In genomic region chr16:58264961-58265479, GRCh38 we compare ENCODE assay signal across 10 cellular contexts. TPM values are rescaled to one million over a fixed set of nuclear protein-coding genes. Genes with fewer than 3 reads are reported as not detected.
DNase-seq lines count a peak whose midpoint lies in the region; ATAC-seq and TF ChIP-seq lines count a peak whose summit lies in the region.
"Had no signal": no experiment of that assay in that cellular context is flagged by ENCODE, and none has a peak within 500 bp of the region (broad histone marks: within the 10 kb centered on the region; RNA-seq: fewer than 3 reads in every experiment).

No MANE protein-coding gene starts in this region.

- POLR2A ChIA-PET in GM10248 (lab: Yijun Ruan, JAX): no interaction called here

- peak overlapping the region; percentile 14 for H3K18ac ChIP-seq in trophoblast cell (ENCODE audit: low read length)

- no CpG with 5 or more reads among the region's 4 CpGs for WGBS in trophoblast cell (ENCODE audit: extremely low coverage, insufficient coverage, insufficient read length)

- TF ChIP-seq CTCF in choroid plexus epithelial cell (conservative IDR thresholded peaks at IDR 0.05; ENCODE audit: low read depth, low read length) (no peak), GM10248 (IDR thresholded peaks at IDR 0.05; ENCODE audit: control extremely low read depth, extremely low read depth, low read depth, missing control alignments) (no peak)

- H3K79me1 ChIP-seq in trophoblast cell (ENCODE audit: low read length): peaks cover 6% of the 10 kb centered on the region

- peak overlapping the region; percentile 58 for H2BK120ac ChIP-seq in trophoblast cell (ENCODE audit: insufficient read depth, low read length, poor library complexity)

- DNase-seq in DMS 273 (lab: John Stamatoyannopoulos, UW; ENCODE audit: unreplicated experiment) (peak; percentile 15), DMS 273 treated with DMSO at 0.1 percent for 48 hours (lab: John Stamatoyannopoulos, UW) (no peak), NCI-H460 (ENCODE audit: extremely low read depth, low read depth) (peak; percentile 20), choroid plexus epithelial cell (ENCODE audit: low read depth) (peak; percentile 81), trophoblast cell (peak; percentile 79 to 83), left lobe of liver (ENCODE audit: low spot score) (no peak), GM10248 (ENCODE audit: extremely low spot score) (no peak)

- no peak overlapping the region for H2AK5ac ChIP-seq in trophoblast cell (ENCODE audit: low read length)

- H3K9me3 ChIP-seq in trophoblast cell (ENCODE audit: insufficient read depth, low read depth, low read length): no peaks in the 10 kb centered on the region

- peak overlapping the region; percentile 58 for H4K91ac ChIP-seq in trophoblast cell (ENCODE audit: low read depth, low read length)

- H3K4ac ChIP-seq in trophoblast cell (ENCODE audit: low read depth, low read length): peak overlapping the region; percentile 12

- peak overlapping the region; percentile 45 for H3K14ac ChIP-seq in trophoblast cell (ENCODE audit: low read length)

- peak overlapping the region; percentile 62 for H2BK5ac ChIP-seq in trophoblast cell (ENCODE audit: low read depth, low read length, poor library complexity)

- H3K27ac ChIP-seq in trophoblast cell (ENCODE audit: low read depth, low read length): peak overlapping the region; percentile 50
- H3K27ac ChIP-seq: 22Rv1, SK-N-MC had no signal

- no peak overlapping the region for H3K4me3 ChIP-seq in choroid plexus epithelial cell (ENCODE audit: low read depth, low read length)
- no peak overlapping the region for H3K4me3 ChIP-seq in trophoblast cell (ENCODE audit: low read depth, low read length)
- H3K4me3 ChIP-seq: SK-N-MC had no signal

- H3K27me3 ChIP-seq in trophoblast cell (ENCODE audit: insufficient read depth, low read length): no peaks in the 10 kb centered on the region

- H3K9ac ChIP-seq in trophoblast cell (ENCODE audit: low read length): no peak overlapping the region

- no peaks in the 10 kb centered on the region for H3K79me2 ChIP-seq in trophoblast cell (ENCODE audit: control insufficient read depth, insufficient read depth, low read length, poor library complexity)

- no peak overlapping the region for H3K23ac ChIP-seq in trophoblast cell (ENCODE audit: low read length)

- H2AFZ ChIP-seq in trophoblast cell (ENCODE audit: insufficient read depth, low read length, poor library complexity): peak overlapping the region; percentile 30

- H3K4me2 ChIP-seq in trophoblast cell (ENCODE audit: low read length): no peak overlapping the region

- H3K4me1 ChIP-seq in trophoblast cell (ENCODE audit: control insufficient read depth in 1 of 2, insufficient read depth in 2 of 2, low read length in 2 of 2): peaks cover 11 to 15% of the 10 kb centered on the region in 2 experiments

- H4K8ac ChIP-seq in trophoblast cell (ENCODE audit: low read depth, low read length): peak overlapping the region; percentile 7

- H2BK12ac ChIP-seq in trophoblast cell (ENCODE audit: low read length): peak overlapping the region; percentile 70

- ATAC-seq in left lobe of liver: no peak
- no peak for ATAC-seq in GM21576 (IDR thresholded peaks at IDR 0.05; ENCODE audit: unreplicated experiment)

- H3K36me3 ChIP-seq in trophoblast cell (ENCODE audit: control insufficient read depth in 1 of 2, insufficient read depth in 2 of 2, low read length in 2 of 2): no peaks in the 10 kb centered on the region

- no peak overlapping the region for H4K12ac ChIP-seq in trophoblast cell (ENCODE audit: low read depth, low read length)

- CTCF ChIA-PET in GM10248 (lab: Yijun Ruan, JAX): interaction anchor here (1.3 kb wide), 1 partner anchor 14 kb away, joined by 3 read pairs; no protein-coding TSS in a partner anchor

RNA-seq across cellular contexts. Expression of gene PRSS54, which starts 29.8 kb away (rescaled TPM):
- total RNA-seq in NCI-H460 (2014; rRNA removed; shearing (Covaris generic)): not detected in 2 replicates
- not detected in 2 replicates for polyA plus RNA-seq in NCI-H460 (2014; cell fraction: nucleus; rRNA removed)
- not detected in 2 replicates for polyA plus RNA-seq in trophoblast cell (2013)
- not detected for total RNA-seq in left lobe of liver

Comparison
In these comparisons a context has a peak if more than half of its experiments do, and no peak if none do; other contexts are left out.
1. DNase-seq: peak in DMS 273 (single experiment), NCI-H460 (single experiment), choroid plexus epithelial cell (single experiment) and trophoblast cell (2 of 2); none in DMS 273 treated with DMSO at 0.1 percent for 48 hours (single experiment), left lobe of liver (single experiment) and GM10248 (single experiment).